In the genomic region with DNA sequence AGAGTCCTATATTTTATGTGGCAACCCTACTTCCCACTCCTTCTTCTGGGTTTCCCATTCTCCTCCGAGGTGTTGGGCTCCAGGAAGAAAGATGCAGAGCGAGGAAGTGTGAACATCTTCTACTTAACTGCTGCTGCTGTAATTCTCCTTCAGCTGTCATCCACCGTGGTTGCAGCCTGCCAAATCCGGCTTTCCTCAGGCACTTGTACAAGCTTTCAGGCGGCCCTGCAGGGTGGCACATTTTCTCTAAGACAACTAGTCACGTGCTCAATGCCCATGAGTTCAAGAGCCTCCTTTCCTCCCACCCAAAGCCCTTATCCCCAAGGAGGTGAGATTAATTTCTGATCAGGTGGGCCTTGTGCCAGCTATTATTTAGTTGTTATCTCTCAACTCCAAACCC, we compare ENCODE assay signal across 12 cellular contexts.
DNase-seq lines count a peak whose midpoint lies in the region; ATAC-seq and TF ChIP-seq lines count a peak whose summit lies in the region.
"Had no signal": no experiment of that assay in that cellular context is flagged by ENCODE, and none has a peak within 500 bp of the region (broad histone marks: within the 10 kb centered on the region; RNA-seq: fewer than 3 reads in every experiment).

No MANE protein-coding gene starts in this region.

- H3K27ac Mint-ChIP-seq in natural killer cell treated with Interleukin-12 subunit alpha and Interleukin-12 subunit beta and Interleukin-15 and Interleukin-18, amount 100 ng/mL, for 72 hours: no peak overlapping the region

- H3K4me1 Mint-ChIP-seq in natural killer cell treated with Interleukin-12 subunit alpha and Interleukin-12 subunit beta and Interleukin-15 and Interleukin-18, amount 100 ng/mL, for 72 hours (ENCODE audit: low read depth in 2 of 2): no peaks in the 10 kb centered on the region

- H3K9me3 ChIP-seq in trophoblast cell (ENCODE audit: insufficient read depth, low read depth, low read length): no peaks in the 10 kb centered on the region

- H2AFZ ChIP-seq in trophoblast cell (ENCODE audit: insufficient read depth, low read length, poor library complexity): no peak overlapping the region

- H3K14ac ChIP-seq in trophoblast cell (ENCODE audit: low read length): no peak overlapping the region

- no CpG with 5 or more reads among the region's 6 CpGs for WGBS in trophoblast cell (ENCODE audit: extremely low coverage, insufficient coverage, insufficient read length)

- H2BK5ac ChIP-seq in trophoblast cell (ENCODE audit: low read depth, low read length, poor library complexity): no peak overlapping the region

- no peaks in the 10 kb centered on the region for H3K79me1 ChIP-seq in trophoblast cell (ENCODE audit: low read length)

- DNase-seq in D341Med (ENCODE audit: low spot score) (peak; percentile 83), NCI-H69 (lab: John Stamatoyannopoulos, UW) (peak; percentile 14), dorsolateral prefrontal cortex (peak; percentile 10 to 79 (median 54)), putamen (ENCODE audit: low spot score) (peak; percentile 10), trophoblast cell (no peak), NOMO-1 treated with DMSO at 0.1 percent for 48 hours (lab: John Stamatoyannopoulos, UW; ENCODE audit: unreplicated experiment) (no peak)
- DNase-seq in natural killer cell treated with Interleukin-12 subunit alpha and Interleukin-12 subunit beta and Interleukin-15 and Interleukin-18, amount 100 ng/mL, for 72 hours (ENCODE audit: low spot score): no peak
- DNase-seq: NCI-H1930, NCI-H510A, Right ventricle myocardium superior had no signal

- no peak for ATAC-seq in natural killer cell treated with Interleukin-12 subunit alpha and Interleukin-12 subunit beta and Interleukin-15 and Interleukin-18, amount 100 ng/mL, for 72 hours
- ATAC-seq: Panc1, SK-N-SH treated with all-trans-retinoic acid at 6 μM for 48 hours had no signal

- H3K4me3 ChIP-seq in dorsolateral prefrontal cortex: no peak overlapping the region
- no peak overlapping the region for H3K4me3 ChIP-seq in trophoblast cell (ENCODE audit: low read depth, low read length)

- no peaks in the 10 kb centered on the region for H3K79me2 ChIP-seq in trophoblast cell (ENCODE audit: control insufficient read depth, insufficient read depth, low read length, poor library complexity)

- H3K4me2 ChIP-seq in trophoblast cell (ENCODE audit: low read length): no peak overlapping the region

- no peak overlapping the region for H3K4ac ChIP-seq in trophoblast cell (ENCODE audit: low read depth, low read length)

- H3K36me3 Mint-ChIP-seq in natural killer cell treated with Interleukin-12 subunit alpha and Interleukin-12 subunit beta and Interleukin-15 and Interleukin-18, amount 100 ng/mL, for 72 hours: no peaks in the 10 kb centered on the region

- H3K27ac ChIP-seq in dorsolateral prefrontal cortex (peak overlapping the region in 27 of 59 donors; percentile 1 to 70 (median 46)), trophoblast cell (ENCODE audit: low read depth, low read length) (no peak overlapping the region)

- no peak overlapping the region for H2BK120ac ChIP-seq in trophoblast cell (ENCODE audit: insufficient read depth, low read length, poor library complexity)

- intact Hi-C loops in dorsolateral prefrontal cortex (cut with DNase I): no loop called here

- no peaks in the 10 kb centered on the region for H3K9me3 Mint-ChIP-seq in natural killer cell treated with Interleukin-12 subunit alpha and Interleukin-12 subunit beta and Interleukin-15 and Interleukin-18, amount 100 ng/mL, for 72 hours

- TF ChIP-seq CTCF in dorsolateral prefrontal cortex (IDR thresholded peaks at IDR 0.05 in 54 of 56, conservative IDR thresholded peaks at IDR 0.05 in 2 of 56; ENCODE audit: low read depth in 1 of 56, partially characterized antibody in 56 of 56): no peak

- no peak overlapping the region for H3K18ac ChIP-seq in trophoblast cell (ENCODE audit: low read length)

- H3K9ac ChIP-seq in trophoblast cell (ENCODE audit: low read length): no peak overlapping the region

- H4K91ac ChIP-seq in trophoblast cell (ENCODE audit: low read depth, low read length): no peak overlapping the region

- H2AK5ac ChIP-seq in trophoblast cell (ENCODE audit: low read length): no peak overlapping the region

- no peak overlapping the region for H3K4me3 Mint-ChIP-seq in natural killer cell treated with Interleukin-12 subunit alpha and Interleukin-12 subunit beta and Interleukin-15 and Interleukin-18, amount 100 ng/mL, for 72 hours

- peaks cover 18 to 24% of the 10 kb centered on the region in 2 donors for H3K27me3 Mint-ChIP-seq in natural killer cell treated with Interleukin-12 subunit alpha and Interleukin-12 subunit beta and Interleukin-15 and Interleukin-18, amount 100 ng/mL, for 72 hours

- no peak overlapping the region for H3K23ac ChIP-seq in trophoblast cell (ENCODE audit: low read length)

- H4K8ac ChIP-seq in trophoblast cell (ENCODE audit: low read depth, low read length): no peak overlapping the region

- no peak overlapping the region for H4K12ac ChIP-seq in trophoblast cell (ENCODE audit: low read depth, low read length)

- H3K27me3 ChIP-seq in dorsolateral prefrontal cortex: no peaks in the 10 kb centered on the region
- no peaks in the 10 kb centered on the region for H3K27me3 ChIP-seq in trophoblast cell (ENCODE audit: insufficient read depth, low read length)

- no peaks in the 10 kb centered on the region for H3K4me1 ChIP-seq in trophoblast cell (ENCODE audit: control insufficient read depth in 1 of 2, insufficient read depth in 2 of 2, low read length in 2 of 2)

- H3K36me3 ChIP-seq in trophoblast cell (ENCODE audit: control insufficient read depth in 1 of 2, insufficient read depth in 2 of 2, low read length in 2 of 2): no peaks in the 10 kb centered on the region

- no peak overlapping the region for H2BK12ac ChIP-seq in trophoblast cell (ENCODE audit: low read length)

Comparison
In these comparisons a context has a peak if more than half of its experiments do, and no peak if none do; other contexts are left out.
1. DNase-seq: peak in D341Med (single experiment), NCI-H69 (single experiment), dorsolateral prefrontal cortex (10 of 10) and putamen (single experiment); none in natural killer cell treated with Interleukin-12 subunit alpha and Interleukin-12 subunit beta and Interleukin-15 and Interleukin-18, amount 100 ng/mL, for 72 hours (single experiment), trophoblast cell (0 of 2) and NOMO-1 treated with DMSO at 0.1 percent for 48 hours (single experiment).